Comparison of ENCODE assay signal across 8 cellular contexts in the genomic region with DNA sequence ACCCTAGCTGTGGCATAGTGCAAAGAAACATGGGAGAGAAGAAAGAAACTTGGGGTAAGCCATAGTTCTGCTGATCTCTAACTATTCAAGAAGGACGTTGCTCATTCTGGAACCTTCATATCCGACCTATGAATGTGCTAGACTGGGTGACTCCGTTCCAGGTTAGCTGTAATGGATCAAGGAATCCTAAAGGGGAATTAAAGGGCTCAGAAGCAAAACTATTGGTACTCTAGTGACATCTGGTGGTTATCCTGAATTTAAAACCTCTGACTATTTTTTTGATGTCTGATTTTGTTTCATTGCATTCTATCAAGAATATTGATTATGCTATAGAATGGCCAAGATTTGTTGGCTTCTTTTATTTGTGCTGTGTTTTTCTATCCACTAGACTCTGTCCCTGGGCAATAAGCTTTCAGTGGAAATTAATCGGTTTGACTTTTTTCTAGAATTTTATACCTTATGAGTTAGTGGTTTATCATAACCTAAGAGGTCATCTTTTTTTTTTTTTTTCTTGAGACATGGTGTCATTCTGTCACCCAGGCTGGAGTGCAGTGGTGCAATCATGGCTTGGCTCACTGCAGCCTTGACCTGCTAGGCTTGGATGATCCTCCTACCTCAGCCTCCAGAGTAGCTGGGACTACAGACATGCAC. TPM values are rescaled to one million over a fixed set of nuclear protein-coding genes. Genes with fewer than 3 reads are reported as not detected.
DNase-seq lines count a peak whose midpoint lies in the region; ATAC-seq and FAIRE-seq lines count a peak whose summit lies in the region.

No MANE protein-coding gene starts in this region.

- H3K36me3 Mint-ChIP-seq in stimulated activated effector memory CD8-positive, alpha-beta T cell treated with anti-CD3 and anti-CD28 coated beads, Interleukin-12 subunit alpha, Interleukin-12 subunit beta, amount 100 ng/mL, for 72 hours = peaks cover 18% of the 10 kb centered on the region
- H3K36me3 Mint-ChIP-seq in T-cell = peaks cover 54% of the 10 kb centered on the region

- no peaks in the 10 kb centered on the region for H3K9me3 Mint-ChIP-seq in stimulated activated effector memory CD8-positive, alpha-beta T cell treated with anti-CD3 and anti-CD28 coated beads, Interleukin-12 subunit alpha, Interleukin-12 subunit beta, amount 100 ng/mL, for 72 hours
- H3K9me3 Mint-ChIP-seq in T-cell = no peaks in the 10 kb centered on the region

- peak overlapping the region; percentile 48 for H3K27ac Mint-ChIP-seq in stimulated activated effector memory CD8-positive, alpha-beta T cell treated with anti-CD3 and anti-CD28 coated beads, Interleukin-12 subunit alpha, Interleukin-12 subunit beta, amount 100 ng/mL, for 72 hours
- H3K27ac Mint-ChIP-seq in T-cell = no peak overlapping the region

- H3K27me3 Mint-ChIP-seq in T-cell = no peaks in the 10 kb centered on the region

- no peak overlapping the region for H3K4me3 Mint-ChIP-seq in stimulated activated effector memory CD8-positive, alpha-beta T cell treated with anti-CD3 and anti-CD28 coated beads, Interleukin-12 subunit alpha, Interleukin-12 subunit beta, amount 100 ng/mL, for 72 hours
- H3K4me3 Mint-ChIP-seq in T-cell = no peak overlapping the region

- peak; percentile 58 for FAIRE-seq in TTC549 (lab: Jason Lieb, UNC)

- H3K4me1 Mint-ChIP-seq in stimulated activated effector memory CD8-positive, alpha-beta T cell treated with anti-CD3 and anti-CD28 coated beads, Interleukin-12 subunit alpha, Interleukin-12 subunit beta, amount 100 ng/mL, for 72 hours = no peaks in the 10 kb centered on the region
- peaks cover 0 to 6% (median 0%) of the 10 kb centered on the region in 3 donors for H3K4me1 Mint-ChIP-seq in T-cell

- CTCF ChIA-PET in T-cell (lab: Charles Lee) = no interaction called here

- POLR2A ChIA-PET in T-cell (lab: Charles Lee) = no interaction called here

- peak; percentile 19 for DNase-seq in GF-D8 (lab: John Stamatoyannopoulos, UW)
- DNase-seq in NAMALWA (ENCODE audit: low spot score) = peak; percentile 57
- DNase-seq in left cardiac atrium = no peak
- DNase-seq in stimulated activated effector memory CD8-positive, alpha-beta T cell treated with anti-CD3 and anti-CD28 coated beads, Interleukin-12 subunit alpha, Interleukin-12 subunit beta, amount 100 ng/mL, for 72 hours (ENCODE audit: low spot score in 2 of 2) = no peak
- DNase-seq in T-cell = no peak
- DNase-seq in stimulated activated CD4-positive, alpha-beta T cell treated with anti-CD3 and anti-CD28 coated beads, Interleukin-1b, Interleukin-23, amount 100 ng/mL, for 48 hours = no peak

- intact Hi-C loops in left cardiac atrium (cut with DNase I) = loop anchor here (2.0 to 5.0 kb wide), 2 partner anchors 238 to 244 kb away; no protein-coding TSS in a partner anchor

- ATAC-seq in left cardiac atrium = peak; percentile 71 to 77
- no peak for ATAC-seq in stimulated activated effector memory CD8-positive, alpha-beta T cell treated with anti-CD3 and anti-CD28 coated beads, Interleukin-12 subunit alpha, Interleukin-12 subunit beta, amount 100 ng/mL, for 72 hours
- ATAC-seq in HG02588 (IDR thresholded peaks at IDR 0.05; ENCODE audit: unreplicated experiment) = no peak
- ATAC-seq in T-cell (replicated peaks in 1 of 4) = no peak

RNA-seq across cellular contexts. Expression of a gene that starts 19.5 kb away (rescaled TPM):
- total RNA-seq in left cardiac atrium = 10 to 100 TPM; 15.1 to 20.0 TPM
- total RNA-seq in T-cell = 1 to 10 TPM; 2.8 to 3.6 (median 3.3) TPM

RNA-seq across cellular contexts. Expression of a gene that starts 47.7 kb away (rescaled TPM):
- total RNA-seq in left cardiac atrium = 10 to 100 TPM; 18.3 to 24.3 TPM
- total RNA-seq in T-cell = under 1 TPM in 1 of 5 donors, not detected in 4; 0.35 TPM

Comparison
In these comparisons a context has a peak if more than half of its experiments do, and no peak if none do; other contexts are left out.
1. DNase-seq: peak in GF-D8 (single experiment) and NAMALWA (single experiment); none in left cardiac atrium (single experiment), stimulated activated effector memory CD8-positive, alpha-beta T cell treated with anti-CD3 and anti-CD28 coated beads, Interleukin-12 subunit alpha, Interleukin-12 subunit beta, amount 100 ng/mL, for 72 hours (0 of 2), T-cell (0 of 34) and stimulated activated CD4-positive, alpha-beta T cell treated with anti-CD3 and anti-CD28 coated beads, Interleukin-1b, Interleukin-23, amount 100 ng/mL, for 48 hours (single experiment).
2. ATAC-seq: peak in left cardiac atrium (2 of 2); none in stimulated activated effector memory CD8-positive, alpha-beta T cell treated with anti-CD3 and anti-CD28 coated beads, Interleukin-12 subunit alpha, Interleukin-12 subunit beta, amount 100 ng/mL, for 72 hours (single experiment), HG02588 (single experiment) and T-cell (0 of 4).
3. RNA of a gene that starts 47.7 kb away (total RNA-seq): 18.3 to 24.3 TPM in left cardiac atrium; 0.35 TPM in T-cell; every median in the first group is over 10 times any median in the second.